Comparison of ENCODE assay signal across 17 cellular contexts in the genomic region with DNA sequence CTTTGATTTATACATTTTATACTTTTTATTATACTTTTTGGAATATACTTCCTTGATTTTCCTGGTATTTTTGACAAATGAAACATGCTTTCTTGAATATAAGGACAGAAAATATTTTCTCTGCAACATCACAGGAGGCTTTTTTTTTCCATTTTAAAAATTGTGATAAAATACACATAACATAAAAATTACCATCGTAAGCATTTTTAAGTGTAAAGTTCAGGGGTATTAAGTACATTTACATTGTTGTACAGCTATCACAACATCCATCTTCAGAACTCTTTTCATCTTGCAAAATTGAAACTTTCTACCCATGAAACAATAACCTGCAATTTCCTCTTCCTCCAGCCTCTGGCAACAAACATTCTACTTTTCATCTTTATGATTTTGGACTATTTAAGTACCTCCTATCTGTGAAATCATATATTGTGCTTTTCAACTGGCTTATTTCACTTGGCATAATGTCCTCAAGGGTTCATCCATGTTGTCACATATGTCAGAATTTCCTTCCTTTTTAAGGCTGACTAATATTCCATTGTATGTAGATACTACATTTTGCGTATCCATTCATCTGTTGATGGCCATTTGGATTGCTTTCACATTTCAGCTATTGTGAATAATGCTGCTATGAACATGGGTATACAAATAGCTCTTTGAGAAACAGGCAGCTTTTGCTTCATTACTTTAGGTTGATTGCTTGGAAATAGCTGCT.
DNase-seq lines count a peak whose midpoint lies in the region; ATAC-seq, FAIRE-seq and TF ChIP-seq lines count a peak whose summit lies in the region.
"Had no signal": no experiment of that assay in that cellular context is flagged by ENCODE, and none has a peak within 500 bp of the region (broad histone marks: within the 10 kb centered on the region; RNA-seq: fewer than 3 reads in every experiment).

No MANE protein-coding gene starts in this region.

- TF ChIP-seq POLR2A in A549 (IDR thresholded peaks at IDR 0.05; ENCODE audit: low read length) = no peak
- no peak for TF ChIP-seq POLR2A in K562 (conservative IDR thresholded peaks at IDR 0.05)
- no peak for TF ChIP-seq POLR2A in endothelial cell of umbilical vein (IDR thresholded peaks at IDR 0.05; ENCODE audit: low read depth, low read length)
- TF ChIP-seq POLR2A in upper lobe of left lung (IDR thresholded peaks at IDR 0.05) = no peak

- H3K36me3 ChIP-seq in K562 (ENCODE audit: control insufficient read depth, insufficient read depth, low read length) = no peaks in the 10 kb centered on the region
- H3K36me3 ChIP-seq in endothelial cell of umbilical vein (ENCODE audit: control insufficient read depth in 2 of 2, extremely low read depth in 1 of 2, insufficient read depth in 2 of 2, low read length in 2 of 2) = no peaks in the 10 kb centered on the region
- H3K36me3 ChIP-seq in upper lobe of left lung = no peaks in the 10 kb centered on the region

- H3K27me3 ChIP-seq in K562 (ENCODE audit: control insufficient read depth in 2 of 2, insufficient read depth in 2 of 2, low read length in 2 of 2) = no peaks in the 10 kb centered on the region
- no peaks in the 10 kb centered on the region for H3K27me3 ChIP-seq in endothelial cell of umbilical vein (ENCODE audit: control insufficient read depth in 2 of 2, insufficient read depth in 2 of 2, low read length in 2 of 2)
- no peaks in the 10 kb centered on the region for H3K27me3 ChIP-seq in upper lobe of left lung

- intact Hi-C loops in K562 (cut with micrococcal nuclease) (no loop called here), endothelial cell of umbilical vein (cut with micrococcal nuclease) (loop anchor here (1.0 kb wide), 1 partner anchor 11 kb away; no protein-coding TSS in a partner anchor)

- H3K4me1 ChIP-seq in A549 (no peaks in the 10 kb centered on the region), K562 (replicated peaks in 1 of 2; ENCODE audit: control insufficient read depth in 2 of 2, insufficient read depth in 2 of 2, low read length in 2 of 2) (no peaks in the 10 kb centered on the region), endothelial cell of umbilical vein (ENCODE audit: control insufficient read depth, extremely low read depth, insufficient read depth, low read length) (peaks cover 24% of the 10 kb centered on the region), upper lobe of left lung (no peaks in the 10 kb centered on the region)

- TF ChIP-seq CTCF in A549 (IDR thresholded peaks at IDR 0.05) (no peak), K562 (IDR thresholded peaks at IDR 0.05 in 2 of 3, conservative IDR thresholded peaks at IDR 0.05 in 1 of 3; ENCODE audit: insufficient read depth in 2 of 3, low read depth in 1 of 3, low read length in 3 of 3) (no peak), endothelial cell of umbilical vein (IDR thresholded peaks at IDR 0.05; ENCODE audit: extremely low read depth in 1 of 2, insufficient read depth in 1 of 2, low read depth in 1 of 2, low read length in 2 of 2) (no peak), upper lobe of left lung (IDR thresholded peaks at IDR 0.05) (no peak)

- H2AFZ ChIP-seq in K562 (ENCODE audit: low read depth, low read length) (no peak overlapping the region), endothelial cell of umbilical vein (ENCODE audit: low read depth, low read length) (no peak overlapping the region)

- POLR2A ChIA-PET in A549 (lab: Yijun Ruan, JAX) = no interaction called here
- POLR2A ChIA-PET in K562 (lab: Yijun Ruan, JAX) = no interaction called here
- POLR2A ChIA-PET in endothelial cell of umbilical vein (lab: Charles Lee) = no interaction called here

- H3K9me3 ChIP-seq in A549 = no peaks in the 10 kb centered on the region
- no peaks in the 10 kb centered on the region for H3K9me3 ChIP-seq in K562 (replicated peaks; ENCODE audit: control insufficient read depth, insufficient read depth, low read depth, low read length)
- no peaks in the 10 kb centered on the region for H3K9me3 ChIP-seq in endothelial cell of umbilical vein (replicated peaks; ENCODE audit: control insufficient read depth, insufficient read depth, low read length)
- no peaks in the 10 kb centered on the region for H3K9me3 ChIP-seq in upper lobe of left lung

- in situ Hi-C loops in K562 (cut with MboI) = no loop called here

- CTCF ChIA-PET in A549 (lab: Yijun Ruan, JAX) = no interaction called here
- CTCF ChIA-PET in K562 (lab: Yijun Ruan, JAX; ENCODE audit: low intra/inter-chr PET ratio) = no interaction called here
- CTCF ChIA-PET in endothelial cell of umbilical vein (lab: Charles Lee) = interaction anchor here (1.1 to 3.6 kb wide), 3 partner anchors 8 to 431 kb away, joined by 3 to 28 read pairs (median 7); no protein-coding TSS in a partner anchor

- no peak overlapping the region for H3K9ac ChIP-seq in K562 (ENCODE audit: insufficient read depth in 1 of 2, low read depth in 2 of 2, low read length in 2 of 2)
- H3K9ac ChIP-seq in endothelial cell of umbilical vein (replicated peaks; ENCODE audit: extremely low read depth, insufficient read depth, low read length) = no peak overlapping the region

- TF ChIP-seq EP300 in A549 (IDR thresholded peaks at IDR 0.05) = no peak
- no peak for TF ChIP-seq EP300 in K562 (IDR thresholded peaks at IDR 0.05; ENCODE audit: low read length)
- no peak for TF ChIP-seq EP300 in upper lobe of left lung (IDR thresholded peaks at IDR 0.05)

- BruUV-seq in K562 (replicated peaks; lab: Mats Ljungman, UMichigan) = no TSS peak
- no TSS peak for BruUV-seq in endothelial cell of umbilical vein (replicated peaks; lab: Mats Ljungman, UMichigan)

- 30% methylated on average over 2 of the region's 2 CpGs for WGBS in A549 (ENCODE audit: missing lambda C conversion rate)
- 5% methylated on average over 2 of the region's 2 CpGs for WGBS in K562 (ENCODE audit: insufficient coverage, low coverage, missing lambda C conversion rate)
- 89 to 91% methylated on average over 2 of the region's 2 CpGs for WGBS in upper lobe of left lung, 2 donors

- dilution Hi-C loops in endothelial cell of umbilical vein (cut with MboI; ENCODE audit: extremely low pct_ligation_motif_present, low sequenced_read_pairs) = no loop called here

- no peak for TF ChIP-seq RAD21 in A549 (conservative IDR thresholded peaks at IDR 0.05 in 1 of 2, IDR thresholded peaks at IDR 0.05 in 1 of 2)
- no peak for TF ChIP-seq RAD21 in K562 (CRISPR knock-in tag; conservative IDR thresholded peaks at IDR 0.05 in 1 of 2, IDR thresholded peaks at IDR 0.05 in 1 of 2)

- H3K27ac ChIP-seq in A549 (no peak overlapping the region), K562 (ENCODE audit: extremely low read depth, low read depth, low read length) (no peak overlapping the region), endothelial cell of umbilical vein (ENCODE audit: insufficient read depth, low read depth, low read length) (no peak overlapping the region), upper lobe of left lung (no peak overlapping the region)

- H3K9me1 ChIP-seq in K562 (ENCODE audit: control insufficient read depth, insufficient read depth, low read length) (no peaks in the 10 kb centered on the region), endothelial cell of umbilical vein (replicated peaks; ENCODE audit: control insufficient read depth, extremely low read depth, insufficient read depth, low read length) (no peaks in the 10 kb centered on the region)

- H3K4me2 ChIP-seq in A549 = no peak overlapping the region
- H3K4me2 ChIP-seq in K562 (ENCODE audit: insufficient read depth, low read length) = no peak overlapping the region
- no peak overlapping the region for H3K4me2 ChIP-seq in endothelial cell of umbilical vein (ENCODE audit: insufficient read depth, low read length)
- H3K4me2 ChIP-seq: GM23338 had no signal

- no peaks in the 10 kb centered on the region for H4K20me1 ChIP-seq in K562 (replicated peaks; ENCODE audit: control insufficient read depth, insufficient read depth, low read length)
- no peaks in the 10 kb centered on the region for H4K20me1 ChIP-seq in endothelial cell of umbilical vein (replicated peaks; ENCODE audit: control insufficient read depth, extremely low read depth, insufficient read depth, low read length)

- DNase-seq in A549 (ENCODE audit: low read depth in 1 of 2, low spot score in 1 of 2) (no peak), K562 (ENCODE audit: extremely low read depth in 1 of 4, low spot score in 3 of 4) (no peak), endothelial cell of umbilical vein (ENCODE audit: low read depth, low spot score) (peak; percentile 7), hippocampal formation (lab: John Stamatoyannopoulos, UW) (no peak), upper lobe of left lung (no peak)
- DNase-seq: 8988T; C1 segment of cervical spinal cord; Calu3; CD4-positive, alpha-beta memory T cell; COR-L47; DMS53; DMS79 treated with DMSO at 0.1 percent for 48 hours; H9 had no signal

- ATAC-seq in A549 = no peak
- no peak for ATAC-seq in K562
- no peak for ATAC-seq in GM21786 (IDR thresholded peaks at IDR 0.05; ENCODE audit: unreplicated experiment)
- ATAC-seq in upper lobe of left lung (ENCODE audit: low FRiP score in 2 of 2) = no peak
- ATAC-seq: GM23338, HCT116 had no signal

- no peak overlapping the region for H3K4me3 ChIP-seq in A549
- no peak overlapping the region for H3K4me3 ChIP-seq in K562
- no peak overlapping the region for H3K4me3 ChIP-seq in endothelial cell of umbilical vein (replicated peaks in 1 of 3; ENCODE audit: insufficient read depth in 1 of 3, low read depth in 1 of 3, low read length in 3 of 3)
- no peak overlapping the region for H3K4me3 ChIP-seq in upper lobe of left lung
- H3K4me3 ChIP-seq: GM23338 had no signal

- no peak for FAIRE-seq in A549 (lab: Jason Lieb, UNC)
- FAIRE-seq in K562 (lab: Jason Lieb, UNC) = no peak
- FAIRE-seq in endothelial cell of umbilical vein (lab: Jason Lieb, UNC) = no peak
- FAIRE-seq: GM12892 had no signal

- H3K79me2 ChIP-seq in K562 (ENCODE audit: control insufficient read depth, insufficient read depth, low read length) (no peaks in the 10 kb centered on the region), endothelial cell of umbilical vein (ENCODE audit: control insufficient read depth, insufficient read depth, low read length) (no peaks in the 10 kb centered on the region)

TF ChIP-seq in A549, 52 proteins besides CTCF, POLR2A, EP300 and RAD21:
- no peak for TF ChIP-seq CEBPB (IDR thresholded peaks at IDR 0.05)
- peak; percentile 20 for TF ChIP-seq MAFK (IDR thresholded peaks at IDR 0.05; ENCODE audit: partially characterized antibody)

TF ChIP-seq in K562, 482 proteins besides CTCF, POLR2A, EP300 and RAD21:
- TF ChIP-seq ZNF316 (IDR thresholded peaks at IDR 0.05) (peak; percentile 42; the same call in 1 of the 2 replicates), ZKSCAN1 (IDR thresholded peaks at IDR 0.05; ENCODE audit: low read depth, low read length) (no peak), PTTG1 (tag; IDR thresholded peaks at IDR 0.05; ENCODE audit: low read depth) (no peak)

TF ChIP-seq in endothelial cell of umbilical vein, 7 proteins besides CTCF, POLR2A, EP300 and RAD21 (continues in another document):
- TF ChIP-seq FOS (IDR thresholded peaks at IDR 0.05; ENCODE audit: borderline replicate concordance, insufficient read depth, low read length) = no peak
- TF ChIP-seq GATA2 (IDR thresholded peaks at IDR 0.05; ENCODE audit: insufficient read depth, insufficient read length, low read depth, low read length) = no peak
- no peak for TF ChIP-seq MYC (IDR thresholded peaks at IDR 0.05; ENCODE audit: low read depth, low read length)
- no peak for TF ChIP-seq JUN (IDR thresholded peaks at IDR 0.05; ENCODE audit: borderline replicate concordance, insufficient read depth, insufficient read length, low read depth)

Comparison
In these comparisons a context has a peak if more than half of its experiments do, and no peak if none do; other contexts are left out.
1. Of the 35 proteins assayed by ChIP-seq in both K562 and A549: peak only in K562: none; only in A549: MAFK; in both: none; in neither: 34.